Comparison of ENCODE assay signal across 20 cellular contexts in genomic region chr15:101780225-101780624, GRCh38. TPM values are rescaled to one million over a fixed set of nuclear protein-coding genes. Genes with fewer than 3 reads are reported as not detected.
DNase-seq lines count a peak whose midpoint lies in the region; FAIRE-seq and TF ChIP-seq lines count a peak whose summit lies in the region.
"Not testable (repeated sequence)": the region's sequence is repeated elsewhere in the genome, so short reads cannot be mapped to it uniquely, and the experiment has no call there.
"Had no signal": no experiment of that assay in that cellular context is flagged by ENCODE, and none has a peak within 500 bp of the region (broad histone marks: within the 10 kb centered on the region; RNA-seq: fewer than 3 reads in every experiment).

No MANE protein-coding gene starts in this region.

- peaks cover 22% of the 10 kb centered on the region for H3K27me3 Mint-ChIP-seq in HFFc6 (ENCODE audit: insufficient read depth)

- not testable (repeated sequence) for H3K27me3 ChIP-seq in small intestine (ENCODE audit: control insufficient read depth in 2 of 2, insufficient read depth in 2 of 2, low read length in 2 of 2)

- H3K9me3 ChIP-seq in small intestine (ENCODE audit: control insufficient read depth, low read depth) = not testable (repeated sequence)

- not testable (repeated sequence) for H3K27ac Mint-ChIP-seq in HFFc6

- H3K36me3 Mint-ChIP-seq in HFFc6 (ENCODE audit: low read depth) = not testable (repeated sequence)

- FAIRE-seq in RCC 7860 (lab: Jason Lieb, UNC) = peak; percentile 36
- peak; percentile 13 for FAIRE-seq in islet of Langerhans (lab: Jason Lieb, UNC)
- FAIRE-seq in small intestine (lab: Jason Lieb, UNC) = not testable (repeated sequence)

- H3K36me3 ChIP-seq in small intestine (ENCODE audit: control insufficient read depth in 2 of 2, insufficient read depth in 2 of 2, low read length in 2 of 2) = not testable (repeated sequence)

- DNase-seq in DMS53 (lab: John Stamatoyannopoulos, UW) (peak; percentile 68), HFFc6 (peak; percentile 9), NCI-H2029 treated with DMSO at 0.1 percent for 48 hours (lab: John Stamatoyannopoulos, UW) (peak; percentile 0), astrocyte of the hippocampus (ENCODE audit: low read depth, low spot score) (peak; percentile 39), epithelial cell of esophagus (ENCODE audit: low read depth) (peak; percentile 30), small intestine (peak; percentile 19)
- DNase-seq in RCC 7860 (ENCODE audit: low spot score) = not testable (repeated sequence)

- H3K4me1 Mint-ChIP-seq in HFFc6 (ENCODE audit: low read depth) = not testable (repeated sequence)

- not testable (repeated sequence) for H3K4me1 ChIP-seq in small intestine (ENCODE audit: control insufficient read depth in 2 of 2, insufficient read depth in 1 of 2, low read depth in 1 of 2, low read length in 1 of 2)

- H3K27ac ChIP-seq in small intestine (ENCODE audit: low read depth in 1 of 2, low read length in 1 of 2) = not testable (repeated sequence)

- TF ChIP-seq CTCF in HFFc6 (IDR thresholded peaks at IDR 0.05); epithelial cell of esophagus (IDR thresholded peaks at IDR 0.05; ENCODE audit: insufficient read depth, low read depth, low read length, missing control alignments): not testable (repeated sequence)

- not testable (repeated sequence) for H3K9me3 Mint-ChIP-seq in HFFc6

- H3K4me3 ChIP-seq in epithelial cell of esophagus (ENCODE audit: low read length); small intestine (ENCODE audit: low read depth in 1 of 2, low read length in 2 of 2): not testable (repeated sequence)

- 0% methylated on average over 1 of the region's 1 CpG; no CpG with 5 or more reads in 2 of the 3 donors for WGBS in small intestine, 3 donors

- H3K4me3 Mint-ChIP-seq in HFFc6 = not testable (repeated sequence)

RNA-seq across cellular contexts. Expression of gene OR4F6, which starts 23.1 kb away (rescaled TPM):
- not detected for total RNA-seq in HFFc6 (2021; fragmentation: NEBNext Ultra II Directional; extraction: Animal tissue kit (Norgen Biotek cat#: 25700))
- not detected for polyA plus RNA-seq in small intestine
- total RNA-seq: CD8-positive, alpha-beta memory T cell; chondrocyte; H7; liver; progenitor cell of endocrine pancreas; right lobe of liver; Right ventricle myocardium superior; T-helper 17 cell; tibial nerve had no signal
- polyA plus RNA-seq: BJ; CD8-positive, alpha-beta memory T cell; keratinocyte; liver; naive thymus-derived CD8-positive, alpha-beta T cell had no signal

RNA-seq across cellular contexts. Expression of gene OR4F15, which starts 31.8 kb away (rescaled TPM):
- total RNA-seq in HFFc6 (2021; fragmentation: NEBNext Ultra II Directional; extraction: Animal tissue kit (Norgen Biotek cat#: 25700)) = under 1 TPM; 0.14 to 0.27 (median 0.23) TPM
- polyA plus RNA-seq in small intestine = not detected
- total RNA-seq: CD8-positive, alpha-beta memory T cell; chondrocyte; H7; liver; naive thymus-derived CD8-positive, alpha-beta T cell; progenitor cell of endocrine pancreas; right lobe of liver; Right ventricle myocardium superior; T-helper 17 cell; tibial nerve had no signal
- polyA plus RNA-seq: BJ; CD8-positive, alpha-beta memory T cell; keratinocyte; liver; naive thymus-derived CD8-positive, alpha-beta T cell had no signal

RNA-seq across cellular contexts. Expression of gene TARS3, which starts 56.0 kb away (rescaled TPM):
- total RNA-seq in HFFc6 (2021; fragmentation: NEBNext Ultra II Directional; extraction: Animal tissue kit (Norgen Biotek cat#: 25700)) = 1 to 10 TPM; 6.7 to 9.1 (median 7.8) TPM
- polyA plus RNA-seq in small intestine = 1 to 10 TPM; 4.2 to 5.7 (median 4.5) TPM
